ENCODE assay signal across 14 cellular contexts in genomic region chr20:3803854-3804253, GRCh38. TPM values are rescaled to one million over a fixed set of nuclear protein-coding genes. Genes with fewer than 3 reads are reported as not detected.
DNase-seq lines count a peak whose midpoint lies in the region; ATAC-seq and TF ChIP-seq lines count a peak whose summit lies in the region.
"Had no signal": no experiment of that assay in that cellular context is flagged by ENCODE, and none has a peak within 500 bp of the region (broad histone marks: within the 10 kb centered on the region; RNA-seq: fewer than 3 reads in every experiment).

No MANE protein-coding gene starts in this region.

- intact Hi-C loops in HCT116 (cut with micrococcal nuclease) = no loop called here

- no peak for TF ChIP-seq POLR2A in HCT116 (IDR thresholded peaks at IDR 0.05; ENCODE audit: borderline replicate concordance, extremely low read depth, insufficient read depth, insufficient read length)

- TF ChIP-seq RAD21 in HCT116 (IDR thresholded peaks at IDR 0.05; ENCODE audit: low read depth) = no peak

- peaks cover 63% of the 10 kb centered on the region for H3K36me3 ChIP-seq in CD4-positive, CD25-positive, alpha-beta regulatory T cell (ENCODE audit: control insufficient read depth, insufficient read depth, low read length)
- peaks cover 25 to 65% of the 10 kb centered on the region in 2 experiments for H3K36me3 ChIP-seq in HCT116 (ENCODE audit: control insufficient read depth in 1 of 2, insufficient read depth in 2 of 2, low read length in 2 of 2)

- in situ Hi-C loops in ACHN (cut with HindIII; ENCODE audit: low pct_ligation_motif_present, low pct_unique_long_range_greater_than_20kb, low sequenced_read_pairs) = no loop called here

- CTCF ChIA-PET in HCT116 (lab: Charles Lee) = no interaction called here

- no peaks in the 10 kb centered on the region for H3K9me2 ChIP-seq in HCT116 (ENCODE audit: insufficient read depth)
- H3K9me2 ChIP-seq: SK-N-SH had no signal

- H3K27me3 Mint-ChIP-seq in CD4-positive, CD25-positive, alpha-beta regulatory T cell = no peaks in the 10 kb centered on the region
- no peaks in the 10 kb centered on the region for H3K27me3 Mint-ChIP-seq in chondrocyte (ENCODE audit: low read depth)
- no peaks in the 10 kb centered on the region for H3K27me3 Mint-ChIP-seq in osteocyte (ENCODE audit: unreplicated experiment)

- no peak overlapping the region for H3K4me3 ChIP-seq in CD4-positive, CD25-positive, alpha-beta regulatory T cell (ENCODE audit: low read depth, low read length)
- no peak overlapping the region for H3K4me3 ChIP-seq in HCT116 (replicated peaks in 1 of 2; ENCODE audit: low read depth in 1 of 2, low read length in 2 of 2)

- no peak overlapping the region for H2AFZ ChIP-seq in HCT116 (ENCODE audit: low read depth, low read length, poor library complexity, severe bottlenecking)

- peaks cover 42% of the 10 kb centered on the region for H3K79me2 ChIP-seq in HCT116 (ENCODE audit: insufficient read depth, low read length)

- H3K27me3 ChIP-seq in CD4-positive, CD25-positive, alpha-beta regulatory T cell (ENCODE audit: control insufficient read depth, insufficient read depth, low read length) = no peaks in the 10 kb centered on the region
- no peaks in the 10 kb centered on the region for H3K27me3 ChIP-seq in HCT116 (ENCODE audit: insufficient read depth, low read length)
- H3K27me3 ChIP-seq: brain microvascular endothelial cell had no signal

- H3K9me3 ChIP-seq in CD4-positive, CD25-positive, alpha-beta regulatory T cell (ENCODE audit: control insufficient read depth in 2 of 2, low read length in 2 of 2) = no peaks in the 10 kb centered on the region
- no peaks in the 10 kb centered on the region for H3K9me3 ChIP-seq in HCT116 (ENCODE audit: control insufficient read depth in 1 of 2, insufficient read depth in 1 of 2, low read depth in 1 of 2, low read length in 2 of 2)
- H3K9me3 ChIP-seq: SK-N-SH had no signal

- no peaks in the 10 kb centered on the region for H3K9me3 Mint-ChIP-seq in CD4-positive, CD25-positive, alpha-beta regulatory T cell
- H3K9me3 Mint-ChIP-seq in chondrocyte (ENCODE audit: low read depth) = peaks cover 2% of the 10 kb centered on the region
- no peaks in the 10 kb centered on the region for H3K9me3 Mint-ChIP-seq in osteocyte (ENCODE audit: unreplicated experiment)
- H3K9me3 Mint-ChIP-seq: activated T-cell treated with anti-CD3 and anti-CD28 coated beads, Interleukin-2, amount 50 U/mL, for 4 hours had no signal

- TF ChIP-seq CTCF in HCT116 (IDR thresholded peaks at IDR 0.05 in 2 of 3, conservative IDR thresholded peaks at IDR 0.05 in 1 of 3; ENCODE audit: borderline replicate concordance in 1 of 3, insufficient read depth in 1 of 3, low read depth in 2 of 3, low read length in 2 of 3) (no peak), chondrocyte (IDR thresholded peaks at IDR 0.05) (no peak), osteocyte (IDR thresholded peaks at IDR 0.05) (no peak)

- POLR2A ChIA-PET in HCT116 (lab: Charles Lee) = interaction anchor here (0.6 kb wide), 1 partner anchor 10 kb away, joined by 3 read pairs; no protein-coding TSS in a partner anchor

- ATAC-seq in CD4-positive, CD25-positive, alpha-beta regulatory T cell (ENCODE audit: low read depth in 2 of 2) = no peak
- no peak for ATAC-seq in HCT116
- ATAC-seq: activated T-cell treated with anti-CD3 and anti-CD28 coated beads, Interleukin-2, amount 50 U/mL, for 4 hours had no signal

- H3K4me1 Mint-ChIP-seq in CD4-positive, CD25-positive, alpha-beta regulatory T cell = peaks cover 5 to 87% (median 53%) of the 10 kb centered on the region in 4 donors
- H3K4me1 Mint-ChIP-seq in chondrocyte (ENCODE audit: low read depth) (peaks cover 62% of the 10 kb centered on the region), osteocyte (ENCODE audit: unreplicated experiment) (peaks cover 91% of the 10 kb centered on the region)

- H3K36me3 Mint-ChIP-seq in CD4-positive, CD25-positive, alpha-beta regulatory T cell = peaks cover 70% of the 10 kb centered on the region
- H3K36me3 Mint-ChIP-seq in chondrocyte (ENCODE audit: low read depth) (peaks cover 35% of the 10 kb centered on the region), osteocyte (ENCODE audit: unreplicated experiment) (peaks cover 52% of the 10 kb centered on the region)

- H3K27ac ChIP-seq in CD4-positive, CD25-positive, alpha-beta regulatory T cell (ENCODE audit: insufficient read depth, low read length, poor library complexity, severe bottlenecking) = peak overlapping the region; percentile 73
- H3K27ac ChIP-seq in HCT116 (ENCODE audit: low read depth, low read length) = peak overlapping the region; percentile 100
- H3K27ac ChIP-seq: brain microvascular endothelial cell, VCaP had no signal

- no TSS peak for BruUV-seq in HCT116 (replicated peaks; lab: Mats Ljungman, UMichigan)

- H3K4me3 Mint-ChIP-seq in CD4-positive, CD25-positive, alpha-beta regulatory T cell = peak overlapping the region in 3 of 4 donors; percentile 70 to 87 (median 73)
- H3K4me3 Mint-ChIP-seq in chondrocyte (ENCODE audit: unreplicated experiment) (no peak overlapping the region), osteocyte (ENCODE audit: unreplicated experiment) (no peak overlapping the region)
- H3K4me3 Mint-ChIP-seq: activated T-cell treated with anti-CD3 and anti-CD28 coated beads, Interleukin-2, amount 50 U/mL, for 4 hours had no signal

- DNase-seq in CD4-positive, CD25-positive, alpha-beta regulatory T cell = no peak
- no peak for DNase-seq in HCT116 (ENCODE audit: low read depth, low spot score)
- peak; percentile 81 for DNase-seq in chondrocyte (ENCODE audit: low spot score)
- DNase-seq in osteocyte (ENCODE audit: extremely low spot score, unreplicated experiment) = no peak
- no peak for DNase-seq in ACHN
- DNase-seq in HK-2 (ENCODE audit: unreplicated experiment) = no peak
- no peak for DNase-seq in NCI-H1105 (lab: John Stamatoyannopoulos, UW)
- DNase-seq: activated T-cell treated with anti-CD3 and anti-CD28 coated beads, Interleukin-2, amount 50 U/mL, for 4 hours; brain microvascular endothelial cell; kidney glomerular epithelial cell; SK-N-SH; stimulated activated CD4-positive, alpha-beta T cell treated with anti-CD3 and anti-CD28 coated beads, Interleukin-2, amount 100 ng/mL, for 48 hours; stimulated activated naive CD4-positive, alpha-beta T cell had no signal

- H3K9ac ChIP-seq in HCT116 (ENCODE audit: low read length) = no peak overlapping the region
- H3K9ac ChIP-seq: SK-N-SH had no signal

- RAD21 ChIA-PET in HCT116 (lab: Charles Lee; ENCODE audit: low non-redundant PET in 1 of 2, low total read pairs in 2 of 2, uncharacterized antibody in 2 of 2, unreplicated experiment in 2 of 2) = no interaction called here

- H3K27ac Mint-ChIP-seq in CD4-positive, CD25-positive, alpha-beta regulatory T cell = peak overlapping the region; percentile 90 to 98 (median 92)
- H3K27ac Mint-ChIP-seq in chondrocyte (ENCODE audit: unreplicated experiment) = no peak overlapping the region
- peak overlapping the region; percentile 83 for H3K27ac Mint-ChIP-seq in osteocyte (ENCODE audit: unreplicated experiment)

- H3K4me1 ChIP-seq in CD4-positive, CD25-positive, alpha-beta regulatory T cell (ENCODE audit: control insufficient read depth, insufficient read depth, low read length, poor library complexity, severe bottlenecking) = peaks cover 65% of the 10 kb centered on the region
- H3K4me1 ChIP-seq in HCT116 (ENCODE audit: control insufficient read depth in 1 of 2, insufficient read depth in 2 of 2, low read length in 2 of 2) = peaks cover 54 to 84% of the 10 kb centered on the region in 2 experiments

- H4K20me1 ChIP-seq in HCT116 (ENCODE audit: insufficient read depth) = no peaks in the 10 kb centered on the region

- H3K4me2 ChIP-seq in HCT116 (ENCODE audit: low read length) = no peak overlapping the region
- H3K4me2 ChIP-seq: SK-N-SH had no signal

TF ChIP-seq in HCT116, 20 proteins besides CTCF, POLR2A, EP300 and RAD21 (continues in another document):
- TF ChIP-seq CBX3 (IDR thresholded peaks at IDR 0.05; ENCODE audit: low read depth) (no peak), YY1 (IDR thresholded peaks at IDR 0.05; ENCODE audit: extremely low read depth, insufficient replicate concordance, low read depth, low read length) (no peak), TCF7L2 (IDR thresholded peaks at IDR 0.05; ENCODE audit: borderline replicate concordance, extremely low read depth, insufficient read depth, insufficient read length) (no peak), ATF3 (IDR thresholded peaks at IDR 0.05) (no peak), POLR2AphosphoS5 (IDR thresholded peaks at IDR 0.05; ENCODE audit: low read depth, low read length) (no peak), SRF (IDR thresholded peaks at IDR 0.05; ENCODE audit: low read depth) (no peak)

RNA-seq across cellular contexts. Expression of gene CDC25B, which starts 7.7 kb away (rescaled TPM):
- total RNA-seq in CD4-positive, CD25-positive, alpha-beta regulatory T cell = 310 TPM
- 10 to 100 TPM; 39.7 to 48.4 (median 47.0) TPM for polyA plus RNA-seq in CD4-positive, CD25-positive, alpha-beta regulatory T cell
- total RNA-seq in HCT116 (2021; ENCODE audit: unreplicated experiment) (223 TPM), chondrocyte (48.7 to 60.1 TPM (median 57.8 TPM) in 3 replicates), osteocyte (193 and 197 TPM in 2 replicates)
- 175 and 226 TPM in 2 replicates for polyA plus RNA-seq in HCT116 (2012)

RNA-seq across cellular contexts. Expression of gene AP5S1, which starts 16.5 kb away (rescaled TPM):
- total RNA-seq in CD4-positive, CD25-positive, alpha-beta regulatory T cell = 10.5 TPM
- polyA plus RNA-seq in CD4-positive, CD25-positive, alpha-beta regulatory T cell = 10 to 100 TPM; 18.7 to 22.2 (median 20.4) TPM
- total RNA-seq in HCT116 (2021; ENCODE audit: unreplicated experiment) (12.1 TPM), chondrocyte (17.9 to 24.5 TPM (median 20.1 TPM) in 3 replicates), osteocyte (22.8 and 24.3 TPM in 2 replicates)
- 8.7 and 9.0 TPM in 2 replicates for polyA plus RNA-seq in HCT116 (2012)

RNA-seq across cellular contexts. Expression of gene CENPB, which starts 17.3 kb away (rescaled TPM):
- total RNA-seq in CD4-positive, CD25-positive, alpha-beta regulatory T cell = 38.5 TPM
- polyA plus RNA-seq in CD4-positive, CD25-positive, alpha-beta regulatory T cell = 1 to 10 TPM; 1.2 to 1.9 (median 1.5) TPM
- 67.2 TPM for total RNA-seq in HCT116 (2021; ENCODE audit: unreplicated experiment)
- 40.7 and 42.0 TPM in 2 replicates for polyA plus RNA-seq in HCT116 (2012)
- total RNA-seq in chondrocyte = 91.1 to 94.9 TPM (median 92.1 TPM) in 3 replicates
- 87.7 and 92.2 TPM in 2 replicates for total RNA-seq in osteocyte

RNA-seq across cellular contexts. Expression of gene SPEF1, which starts 22.6 kb away (rescaled TPM):
- total RNA-seq in CD4-positive, CD25-positive, alpha-beta regulatory T cell = not detected
- polyA plus RNA-seq in CD4-positive, CD25-positive, alpha-beta regulatory T cell = not detected
- 0.93 TPM for total RNA-seq in HCT116 (2021; ENCODE audit: unreplicated experiment)
- 0.74 and 0.83 TPM in 2 replicates for polyA plus RNA-seq in HCT116 (2012)
- total RNA-seq in chondrocyte = 0.12 to 0.60 TPM in 2 of 3 replicates, not detected in the other
- total RNA-seq in osteocyte = 0.24 TPM in 1 of 2 replicates, not detected in the other

RNA-seq across cellular contexts. Expression of gene ADISSP, which starts 36.3 kb away (rescaled TPM):
- 14.8 TPM for total RNA-seq in CD4-positive, CD25-positive, alpha-beta regulatory T cell
- polyA plus RNA-seq in CD4-positive, CD25-positive, alpha-beta regulatory T cell = 10 to 100 TPM; 19.3 to 25.5 (median 22.1) TPM
- 99.4 TPM for total RNA-seq in HCT116 (2021; ENCODE audit: unreplicated experiment)
- polyA plus RNA-seq in HCT116 (2012) = 71.0 and 92.8 TPM in 2 replicates
- 23.5 to 30.4 TPM (median 26.7 TPM) in 3 replicates for total RNA-seq in chondrocyte
- total RNA-seq in osteocyte = 24.3 and 25.2 TPM in 2 replicates

Comparison
In these comparisons a context has a peak if more than half of its experiments do, and no peak if none do; other contexts are left out.
1. H3K4me3 Mint-ChIP-seq: peak in CD4-positive, CD25-positive, alpha-beta regulatory T cell (3 of 4); none in chondrocyte (single experiment) and osteocyte (single experiment).